Comparison of ENCODE assay signal across 16 cellular contexts in genomic region chr17:728911-729310, GRCh38. TPM values are rescaled to one million over a fixed set of nuclear protein-coding genes. Genes with fewer than 3 reads are reported as not detected.
A peak's percentile ranks its signal among the peaks of the same experiment; 100 is the strongest.
DNase-seq lines count a peak whose midpoint lies in the region; FAIRE-seq and TF ChIP-seq lines count a peak whose summit lies in the region.
"Had no signal": no experiment of that assay in that cellular context is flagged by ENCODE, and none has a peak within 500 bp of the region (broad histone marks: within the 10 kb centered on the region; RNA-seq: fewer than 3 reads in every experiment).

No MANE protein-coding gene starts in this region.

- no peaks in the 10 kb centered on the region for H4K20me1 ChIP-seq in mammary epithelial cell (ENCODE audit: insufficient read depth, low read length)
- H4K20me1 ChIP-seq in keratinocyte (ENCODE audit: control insufficient read depth, extremely low read depth, insufficient read depth, low read length), result no peaks in the 10 kb centered on the region

- TF ChIP-seq CTCF in mammary epithelial cell (conservative IDR thresholded peaks at IDR 0.05 in 1 of 2, IDR thresholded peaks at IDR 0.05 in 1 of 2; ENCODE audit: extremely low read depth in 1 of 2, insufficient read depth in 1 of 2, low read depth in 1 of 2, low read length in 2 of 2) (no peak), keratinocyte (optimal IDR thresholded peaks at IDR 0.05 in 1 of 3, IDR thresholded peaks at IDR 0.05 in 1 of 3, conservative IDR thresholded peaks at IDR 0.05 in 1 of 3; ENCODE audit: extremely low read depth in 1 of 3, insufficient read depth in 2 of 3, low read length in 3 of 3) (no peak), suprapubic skin (IDR thresholded peaks at IDR 0.05) (no peak), coronary artery (IDR thresholded peaks at IDR 0.05) (no peak)

- CTCF ChIA-PET in mammary epithelial cell (lab: Charles Lee; ENCODE audit: low non-redundant PET), result interaction anchor here (0.6 kb wide), 1 partner anchor 13 kb away, joined by 5 read pairs; no protein-coding TSS in a partner anchor

- intact Hi-C loops in mammary epithelial cell (cut with micrococcal nuclease), result loop anchor here (1.0 kb wide), 2 partner anchors 8 to 15 kb away; partner anchors contain the start of gene VPS53

- no peaks in the 10 kb centered on the region for H3K9me1 ChIP-seq in keratinocyte (ENCODE audit: control insufficient read depth, extremely low read depth, insufficient read depth, low read length)

- H3K36me3 ChIP-seq in mammary epithelial cell (ENCODE audit: insufficient read depth, low read length) (no peaks in the 10 kb centered on the region), keratinocyte (ENCODE audit: control insufficient read depth in 2 of 2, extremely low read depth in 1 of 2, insufficient read depth in 2 of 2, low read length in 2 of 2) (no peaks in the 10 kb centered on the region), suprapubic skin (no peaks in the 10 kb centered on the region)

- H3K4me3 ChIP-seq in mammary epithelial cell (replicated peaks in 1 of 3; ENCODE audit: insufficient read depth in 1 of 3, low read depth in 2 of 3, low read length in 3 of 3), result peak overlapping the region in 1 of 3 experiments; percentile 11
- H3K4me3 ChIP-seq in keratinocyte (ENCODE audit: control insufficient read depth in 2 of 3, extremely low read depth in 1 of 3, insufficient read depth in 2 of 3, low read depth in 1 of 3, low read length in 3 of 3), result peak overlapping the region in 1 of 3 experiments; percentile 60
- no peak overlapping the region for H3K4me3 ChIP-seq in suprapubic skin
- no peak overlapping the region for H3K4me3 ChIP-seq in coronary artery
- H3K4me3 ChIP-seq: GM23338 had no signal

- H3K4me1 ChIP-seq in mammary epithelial cell (ENCODE audit: insufficient read depth, low read length) (peaks cover 37% of the 10 kb centered on the region), keratinocyte (ENCODE audit: control insufficient read depth, extremely low read depth, insufficient read depth, low read length) (peaks cover 53% of the 10 kb centered on the region), suprapubic skin (peaks cover 46% of the 10 kb centered on the region)

- BruUV-seq in mammary epithelial cell (replicated peaks; lab: Mats Ljungman, UMichigan), result no TSS peak

- WGBS in mammary epithelial cell (ENCODE audit: low coverage, missing lambda C conversion rate), result 0% methylated on average over 5 of the region's 5 CpGs
- 52% methylated on average over 5 of the region's 5 CpGs for WGBS in suprapubic skin

- TF ChIP-seq POLR2A in suprapubic skin (IDR thresholded peaks at IDR 0.05), result no peak

- H3K79me2 ChIP-seq in mammary epithelial cell (ENCODE audit: insufficient read depth, low read length) (peaks cover 30% of the 10 kb centered on the region), keratinocyte (ENCODE audit: control insufficient read depth, insufficient read depth, low read length) (peaks cover 10% of the 10 kb centered on the region)

- H2AFZ ChIP-seq in mammary epithelial cell (ENCODE audit: low read depth, low read length), result peak overlapping the region; percentile 13
- H2AFZ ChIP-seq in keratinocyte (ENCODE audit: control insufficient read depth, low read length), result no peak overlapping the region
- H2AFZ ChIP-seq: GM23338 had no signal

- dilution Hi-C loops in mammary epithelial cell (cut with HindIII; ENCODE audit: low sequenced_read_pairs) (no loop called here), keratinocyte (cut with MboI; ENCODE audit: extremely low pct_ligation_motif_present, low sequenced_read_pairs) (no loop called here)

- H3K4me2 ChIP-seq in mammary epithelial cell (ENCODE audit: insufficient read depth, low read depth, low read length) (peak overlapping the region; percentile 81), keratinocyte (ENCODE audit: control insufficient read depth, extremely low read depth, insufficient read depth, low read depth, low read length) (peak overlapping the region; percentile 96)
- H3K4me2 ChIP-seq: GM23338 had no signal

- peak; percentile 100 for FAIRE-seq in keratinocyte (lab: Jason Lieb, UNC)
- FAIRE-seq: A204.1, HTR-8/SVneo had no signal

- peak; percentile 28 for DNase-seq in activated CD4-positive, alpha-beta T cell treated with anti-CD3 and anti-CD28 coated beads for 48 hours
- DNase-seq in activated CD4-positive, alpha-beta T cell treated with anti-CD3 and anti-CD28 coated beads, Interleukin-2, amount 50 U/mL, for 1 hour, result no peak
- DNase-seq in mammary epithelial cell, result peak; percentile 98
- DNase-seq in keratinocyte (ENCODE audit: low read depth, low spot score), result no peak
- DNase-seq in suprapubic skin (ENCODE audit: low spot score in 2 of 2), result no peak
- no peak for DNase-seq in NCI-H2107 (lab: John Stamatoyannopoulos, UW)
- no peak for DNase-seq in 8988T
- DNase-seq in coronary artery (ENCODE audit: low spot score), result no peak
- DNase-seq: NCI-H1436 treated with DMSO at 0.1 percent for 48 hours, NCI-H2081 treated with DMSO at 0.1 percent for 48 hours, NCI-H226, NCI-H526 had no signal

- H3K27me3 ChIP-seq in mammary epithelial cell (ENCODE audit: insufficient read depth, low read length) (no peaks in the 10 kb centered on the region), keratinocyte (ENCODE audit: control insufficient read depth, extremely low read depth, insufficient read depth, low read length) (no peaks in the 10 kb centered on the region), suprapubic skin (no peaks in the 10 kb centered on the region)

- H3K27ac ChIP-seq in mammary epithelial cell (ENCODE audit: insufficient read depth, low read depth, low read length), result peak overlapping the region; percentile 98
- peak overlapping the region; percentile 100 for H3K27ac ChIP-seq in keratinocyte (ENCODE audit: control insufficient read depth, insufficient read depth, low read length)
- H3K27ac ChIP-seq in suprapubic skin, result peak overlapping the region; percentile 92
- no peak overlapping the region for H3K27ac ChIP-seq in coronary artery
- H3K27ac ChIP-seq: C4-2B had no signal

- no peak for TF ChIP-seq EP300 in suprapubic skin (IDR thresholded peaks at IDR 0.05)

- in situ Hi-C loops in mammary epithelial cell (cut with MboI; ENCODE audit: low sequenced_read_pairs in 2 of 2), result no loop called here

- H3K9me3 ChIP-seq in mammary epithelial cell (replicated peaks; ENCODE audit: insufficient read depth, low read length) (no peaks in the 10 kb centered on the region), keratinocyte (ENCODE audit: control insufficient read depth, low read depth, low read length) (no peaks in the 10 kb centered on the region), suprapubic skin (no peaks in the 10 kb centered on the region)

- peak overlapping the region; percentile 87 for H3K9ac ChIP-seq in mammary epithelial cell (ENCODE audit: insufficient read depth, low read length)
- H3K9ac ChIP-seq in keratinocyte (ENCODE audit: control insufficient read depth, extremely low read depth, insufficient read depth, low read length), result peak overlapping the region; percentile 87

RNA-seq across cellular contexts. Expression of gene TLCD3A, which starts 3.5 kb away (rescaled TPM):
- 10 to 100 TPM; 24.2 to 41.1 TPM for total RNA-seq in mammary epithelial cell
- polyA plus RNA-seq in mammary epithelial cell, result 62.5 TPM
- polyA minus RNA-seq in mammary epithelial cell, result 86.8 TPM
- polyA plus RNA-seq in keratinocyte, result 34.1 to 44.3 TPM (median 41.1 TPM) in 3 replicates
- 10.9 TPM for polyA plus RNA-seq in keratinocyte (2011; ENCODE audit: low read depth)
- 34.1 and 36.9 TPM in 2 replicates for polyA plus RNA-seq in keratinocyte (2011; cell fraction: cytosol; rRNA removed)
- 39.3 and 44.7 TPM in 2 replicates for polyA plus RNA-seq in keratinocyte (2011; cell fraction: nucleus; rRNA removed)
- polyA plus RNA-seq in keratinocyte (2012; ENCODE audit: low replicate concordance), result 25.2 and 45.1 TPM in 2 replicates
- 47.0 to 93.3 TPM (median 50.5 TPM) in 3 replicates for polyA minus RNA-seq in keratinocyte
- polyA minus RNA-seq in keratinocyte (2011; cell fraction: cytosol; rRNA and poly(A)+ RNA removed), result 43.4 TPM
- 20.7 and 34.0 TPM in 2 replicates for polyA minus RNA-seq in keratinocyte (2011; cell fraction: nucleus; rRNA and poly(A)+ RNA removed)
- total RNA-seq in suprapubic skin, result 100 to 1,000 TPM in 1 of 4 donors, 10 to 100 TPM in 3; 47.8 to 120 (median 79.4) TPM

RNA-seq across cellular contexts. Expression of gene VPS53, which starts 14.3 kb away (rescaled TPM):
- total RNA-seq in mammary epithelial cell (100 to 1,000 TPM in 1 of 2 donors, 10 to 100 TPM in 1; 48.3 to 112 TPM), suprapubic skin (10 to 100 TPM; 26.1 to 81.2 (median 36.8) TPM)
- polyA plus RNA-seq in mammary epithelial cell (30.6 TPM), keratinocyte (32.0 to 38.2 TPM (median 33.2 TPM) in 3 replicates)
- polyA minus RNA-seq in mammary epithelial cell (221 TPM), keratinocyte (150 to 280 TPM (median 212 TPM) in 3 replicates)
- 117 TPM for polyA plus RNA-seq in keratinocyte (2011; ENCODE audit: low read depth)
- 29.3 and 30.1 TPM in 2 replicates for polyA plus RNA-seq in keratinocyte (2011; cell fraction: cytosol; rRNA removed)
- 61.1 and 74.0 TPM in 2 replicates for polyA plus RNA-seq in keratinocyte (2011; cell fraction: nucleus; rRNA removed)
- 22.9 and 38.4 TPM in 2 replicates for polyA plus RNA-seq in keratinocyte (2012; ENCODE audit: low replicate concordance)
- 58.3 TPM for polyA minus RNA-seq in keratinocyte (2011; cell fraction: cytosol; rRNA and poly(A)+ RNA removed)
- 73.5 and 142 TPM in 2 replicates for polyA minus RNA-seq in keratinocyte (2011; cell fraction: nucleus; rRNA and poly(A)+ RNA removed)

RNA-seq across cellular contexts. Expression of gene GEMIN4, which starts 23.2 kb away (rescaled TPM):
- total RNA-seq in mammary epithelial cell (10 to 100 TPM; 17.0 to 31.4 TPM), suprapubic skin (10 to 100 TPM; 37.2 to 56.4 (median 48.7) TPM)
- polyA plus RNA-seq in mammary epithelial cell (31.1 TPM), keratinocyte (29.5 to 34.2 TPM (median 30.2 TPM) in 3 replicates)
- polyA minus RNA-seq in mammary epithelial cell (102 TPM), keratinocyte (35.9 to 107 TPM (median 40.7 TPM) in 3 replicates)
- polyA plus RNA-seq in keratinocyte (2011; ENCODE audit: low read depth), result 8.8 TPM
- 18.4 and 23.9 TPM in 2 replicates for polyA plus RNA-seq in keratinocyte (2011; cell fraction: cytosol; rRNA removed)
- 29.3 and 45.9 TPM in 2 replicates for polyA plus RNA-seq in keratinocyte (2011; cell fraction: nucleus; rRNA removed)
- polyA plus RNA-seq in keratinocyte (2012; ENCODE audit: low replicate concordance), result 16.2 and 29.7 TPM in 2 replicates
- 26.7 TPM for polyA minus RNA-seq in keratinocyte (2011; cell fraction: cytosol; rRNA and poly(A)+ RNA removed)
- polyA minus RNA-seq in keratinocyte (2011; cell fraction: nucleus; rRNA and poly(A)+ RNA removed), result 26.0 and 32.7 TPM in 2 replicates

RNA-seq across cellular contexts. Expression of gene GLOD4, which starts 53.2 kb away (rescaled TPM):
- total RNA-seq in mammary epithelial cell (10 to 100 TPM; 33.3 to 62.7 TPM), suprapubic skin (100 to 1,000 TPM in 1 of 4 donors, 10 to 100 TPM in 3; 58.9 to 102 (median 72.1) TPM)
- polyA plus RNA-seq in mammary epithelial cell (37.9 TPM), keratinocyte (47.1 to 71.9 TPM (median 62.8 TPM) in 3 replicates)
- polyA minus RNA-seq in mammary epithelial cell (25.1 TPM), keratinocyte (5.8 to 50.7 TPM (median 17.0 TPM) in 3 replicates)
- 117 TPM for polyA plus RNA-seq in keratinocyte (2011; ENCODE audit: low read depth)
- polyA plus RNA-seq in keratinocyte (2011; cell fraction: cytosol; rRNA removed), result 48.9 and 63.3 TPM in 2 replicates
- polyA plus RNA-seq in keratinocyte (2011; cell fraction: nucleus; rRNA removed), result 89.0 and 91.2 TPM in 2 replicates
- polyA plus RNA-seq in keratinocyte (2012; ENCODE audit: low replicate concordance), result 63.4 and 74.8 TPM in 2 replicates
- polyA minus RNA-seq in keratinocyte (2011; cell fraction: cytosol; rRNA and poly(A)+ RNA removed), result 15.5 TPM
- 13.0 and 25.7 TPM in 2 replicates for polyA minus RNA-seq in keratinocyte (2011; cell fraction: nucleus; rRNA and poly(A)+ RNA removed)

RNA-seq across cellular contexts. Expression of gene MRM3, which starts 53.2 kb away (rescaled TPM):
- total RNA-seq in mammary epithelial cell, result 10 to 100 TPM; 14.6 to 15.3 TPM
- 11.8 TPM for polyA plus RNA-seq in mammary epithelial cell
- polyA minus RNA-seq in mammary epithelial cell, result 2.7 TPM
- 10.9 to 15.5 TPM (median 11.5 TPM) in 3 replicates for polyA plus RNA-seq in keratinocyte
- 8.8 TPM for polyA plus RNA-seq in keratinocyte (2011; ENCODE audit: low read depth)
- 7.2 and 8.9 TPM in 2 replicates for polyA plus RNA-seq in keratinocyte (2011; cell fraction: cytosol; rRNA removed)
- 8.3 and 8.8 TPM in 2 replicates for polyA plus RNA-seq in keratinocyte (2011; cell fraction: nucleus; rRNA removed)
- 12.9 and 13.8 TPM in 2 replicates for polyA plus RNA-seq in keratinocyte (2012; ENCODE audit: low replicate concordance)
- 3.3 to 8.7 TPM (median 5.5 TPM) in 3 replicates for polyA minus RNA-seq in keratinocyte
- polyA minus RNA-seq in keratinocyte (2011; cell fraction: cytosol; rRNA and poly(A)+ RNA removed), result 6.9 TPM
- 6.1 and 6.4 TPM in 2 replicates for polyA minus RNA-seq in keratinocyte (2011; cell fraction: nucleus; rRNA and poly(A)+ RNA removed)
- total RNA-seq in suprapubic skin, result 10 to 100 TPM; 27.3 to 42.6 (median 31.0) TPM

Comparison
In these comparisons a context has a peak if more than half of its experiments do, and no peak if none do; other contexts are left out.
1. DNase-seq: peak in activated CD4-positive, alpha-beta T cell treated with anti-CD3 and anti-CD28 coated beads for 48 hours (single experiment) and mammary epithelial cell (single experiment); none in activated CD4-positive, alpha-beta T cell treated with anti-CD3 and anti-CD28 coated beads, Interleukin-2, amount 50 U/mL, for 1 hour (single experiment), keratinocyte (single experiment), suprapubic skin (0 of 2), NCI-H2107 (single experiment), 8988T (single experiment) and coronary artery (single experiment).
2. H3K27ac ChIP-seq: peak in mammary epithelial cell (single experiment), keratinocyte (single experiment) and suprapubic skin (single experiment); none in coronary artery (0 of 2).